ENCODE assay signal across 8 cellular contexts in the genomic region with DNA sequence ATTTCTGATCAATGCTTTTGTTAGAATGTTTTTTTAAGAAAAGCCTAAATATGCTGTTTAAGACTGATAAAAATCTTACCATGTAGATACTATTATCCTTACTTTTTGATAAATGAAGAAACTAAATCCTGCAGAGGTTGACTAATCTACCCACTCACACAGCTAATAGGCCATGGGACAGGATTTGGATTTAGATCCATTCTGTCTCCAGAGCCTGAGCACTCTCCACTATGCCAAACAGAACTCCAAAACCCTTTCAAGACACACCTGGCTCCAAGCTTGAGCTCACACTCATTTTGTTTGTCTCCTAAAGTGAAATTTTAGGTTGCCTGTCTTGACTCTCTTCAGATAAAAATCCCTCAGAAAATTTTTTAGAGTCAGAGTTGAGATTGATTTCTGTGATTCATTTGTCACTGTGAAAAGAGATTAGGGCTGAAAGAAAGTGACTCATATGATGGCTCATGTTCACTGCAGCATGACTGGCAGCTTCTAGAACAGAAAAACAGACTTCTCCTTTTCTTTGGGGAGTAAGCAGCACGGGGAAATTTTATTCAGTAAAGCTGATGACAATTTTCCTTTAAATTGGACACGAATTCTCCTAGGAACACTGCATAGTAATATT.
DNase-seq lines count a peak whose midpoint lies in the region; ATAC-seq and TF ChIP-seq lines count a peak whose summit lies in the region.

No MANE protein-coding gene starts in this region.

- peak overlapping the region; percentile 36 for H3K56ac ChIP-seq in mesendoderm (ENCODE audit: low read length)

- H3K4me3 ChIP-seq in SK-N-SH (ENCODE audit: low read depth in 2 of 2, low read length in 1 of 2) (no peak overlapping the region), mesendoderm (ENCODE audit: low read length) (no peak overlapping the region)

- TF ChIP-seq RAD21 in SK-N-SH (IDR thresholded peaks at IDR 0.05; ENCODE audit: low read length): no peak

- peak overlapping the region; percentile 39 for H3K18ac ChIP-seq in mesendoderm (ENCODE audit: low read length)

- intact Hi-C loops in activated T-helper 2 cell treated with anti-CD3 and anti-CD28 coated beads, Interferon-gamma antibody, Interleukin-2, Interleukin-4, amounts not matched to agents 10 μg/mL and 5 μg/mL and 100 μg/mL, durations not matched to agents 14 hours and 24 hours and 36 hours (cut with micrococcal nuclease): no loop called here

- H2AFZ ChIP-seq in SK-N-SH (ENCODE audit: low read depth): no peak overlapping the region

- no peaks in the 10 kb centered on the region for H3K36me3 ChIP-seq in SK-N-SH (replicated peaks in 1 of 2; ENCODE audit: control insufficient read depth in 1 of 2, insufficient read depth in 2 of 2, low read length in 1 of 2)
- no peaks in the 10 kb centered on the region for H3K36me3 ChIP-seq in mesendoderm (ENCODE audit: control insufficient read depth, insufficient read depth, low read length)

- H3K4me2 ChIP-seq in SK-N-SH (peak overlapping the region; percentile 26; the same call in 1 of the 2 replicates), mesendoderm (ENCODE audit: low read length) (no peak overlapping the region)

- H3K79me1 ChIP-seq in mesendoderm (ENCODE audit: low read length): no peaks in the 10 kb centered on the region

- H4K8ac ChIP-seq in mesendoderm (ENCODE audit: low read depth, low read length): peak overlapping the region; percentile 28

- no peaks in the 10 kb centered on the region for H3K9me3 ChIP-seq in SK-N-SH

- H4K20me1 ChIP-seq in SK-N-SH (ENCODE audit: insufficient read depth): no peaks in the 10 kb centered on the region

- no peaks in the 10 kb centered on the region for H3K79me2 ChIP-seq in SK-N-SH (ENCODE audit: insufficient read depth)
- H3K79me2 ChIP-seq in mesendoderm (ENCODE audit: control insufficient read depth, insufficient read depth, low read length): no peaks in the 10 kb centered on the region

- no peak overlapping the region for H3K23ac ChIP-seq in mesendoderm (ENCODE audit: low read length)

- H3K27ac Mint-ChIP-seq in activated naive CD4-positive, alpha-beta T cell treated with anti-CD3 and anti-CD28 coated beads, Interleukin-2, amount 50 U/mL, for 72 hours: no peak overlapping the region
- H3K27ac Mint-ChIP-seq in activated naive CD4-positive, alpha-beta T cell treated with anti-CD3 and anti-CD28 coated beads, Interleukin-2, amount 10 ng/mL, durations not matched to agents 7 days and 5 days: no peak overlapping the region
- H3K27ac Mint-ChIP-seq in activated T-helper 2 cell treated with anti-CD3 and anti-CD28 coated beads, Interferon-gamma antibody, Interleukin-2, Interleukin-4, amounts not matched to agents 10 μg/mL and 5 μg/mL and 100 μg/mL, durations not matched to agents 14 hours and 24 hours and 36 hours: no peak overlapping the region
- H3K27ac Mint-ChIP-seq in activated CD8-positive, alpha-beta memory T cell treated with anti-CD3 and anti-CD28 coated beads, Interleukin-2, amount 10 ng/mL, durations not matched to agents 7 days and 5 days: no peak overlapping the region

- peak overlapping the region; percentile 61 for H2BK5ac ChIP-seq in mesendoderm (ENCODE audit: low read length)

- no peaks in the 10 kb centered on the region for H3K36me3 Mint-ChIP-seq in activated naive CD4-positive, alpha-beta T cell treated with anti-CD3 and anti-CD28 coated beads, Interleukin-2, amount 50 U/mL, for 72 hours
- no peaks in the 10 kb centered on the region for H3K36me3 Mint-ChIP-seq in activated naive CD4-positive, alpha-beta T cell treated with anti-CD3 and anti-CD28 coated beads, Interleukin-2, amount 10 ng/mL, durations not matched to agents 7 days and 5 days
- no peaks in the 10 kb centered on the region for H3K36me3 Mint-ChIP-seq in activated T-helper 2 cell treated with anti-CD3 and anti-CD28 coated beads, Interferon-gamma antibody, Interleukin-2, Interleukin-4, amounts not matched to agents 10 μg/mL and 5 μg/mL and 100 μg/mL, durations not matched to agents 14 hours and 24 hours and 36 hours (ENCODE audit: low read depth)
- no peaks in the 10 kb centered on the region for H3K36me3 Mint-ChIP-seq in activated CD8-positive, alpha-beta memory T cell treated with anti-CD3 and anti-CD28 coated beads, Interleukin-2, amount 10 ng/mL, durations not matched to agents 7 days and 5 days

- H3K4me1 Mint-ChIP-seq in activated naive CD4-positive, alpha-beta T cell treated with anti-CD3 and anti-CD28 coated beads, Interleukin-2, amount 10 ng/mL, durations not matched to agents 7 days and 5 days: no peaks in the 10 kb centered on the region
- H3K4me1 Mint-ChIP-seq in activated T-helper 2 cell treated with anti-CD3 and anti-CD28 coated beads, Interferon-gamma antibody, Interleukin-2, Interleukin-4, amounts not matched to agents 10 μg/mL and 5 μg/mL and 100 μg/mL, durations not matched to agents 14 hours and 24 hours and 36 hours (ENCODE audit: low read depth): no peaks in the 10 kb centered on the region
- no peaks in the 10 kb centered on the region for H3K4me1 Mint-ChIP-seq in activated CD8-positive, alpha-beta memory T cell treated with anti-CD3 and anti-CD28 coated beads, Interleukin-2, amount 10 ng/mL, durations not matched to agents 7 days and 5 days

- no peaks in the 10 kb centered on the region for H3K27me3 Mint-ChIP-seq in activated naive CD4-positive, alpha-beta T cell treated with anti-CD3 and anti-CD28 coated beads, Interleukin-2, amount 10 ng/mL, durations not matched to agents 7 days and 5 days
- no peaks in the 10 kb centered on the region for H3K27me3 Mint-ChIP-seq in activated T-helper 2 cell treated with anti-CD3 and anti-CD28 coated beads, Interferon-gamma antibody, Interleukin-2, Interleukin-4, amounts not matched to agents 10 μg/mL and 5 μg/mL and 100 μg/mL, durations not matched to agents 14 hours and 24 hours and 36 hours (ENCODE audit: low read depth)
- H3K27me3 Mint-ChIP-seq in activated CD8-positive, alpha-beta memory T cell treated with anti-CD3 and anti-CD28 coated beads, Interleukin-2, amount 10 ng/mL, durations not matched to agents 7 days and 5 days: no peaks in the 10 kb centered on the region

- peaks cover 11% of the 10 kb centered on the region for H3F3A ChIP-seq in SK-N-SH (replicated peaks; ENCODE audit: insufficient read depth)

- no peak overlapping the region for H3K4ac ChIP-seq in mesendoderm (ENCODE audit: low read depth, low read length)

- 27% methylated on average over 2 of the region's 2 CpGs for WGBS in SK-N-SH (ENCODE audit: low lambda C conversion rate)
- no CpG with 5 or more reads among the region's 2 CpGs for WGBS in mesendoderm (ENCODE audit: extremely low coverage, insufficient coverage, low lambda C conversion rate)

- ATAC-seq in activated naive CD4-positive, alpha-beta T cell treated with anti-CD3 and anti-CD28 coated beads, Interleukin-2, amount 50 U/mL, for 72 hours: peak; percentile 20 to 57
- ATAC-seq in HG03135 (IDR thresholded peaks at IDR 0.05; ENCODE audit: unreplicated experiment): peak; percentile 63
- no peak for ATAC-seq in activated CD8-positive, alpha-beta memory T cell treated with anti-CD3 and anti-CD28 coated beads, Interleukin-2, amount 10 ng/mL, durations not matched to agents 7 days and 5 days

- no peak overlapping the region for H3K4me3 Mint-ChIP-seq in activated naive CD4-positive, alpha-beta T cell treated with anti-CD3 and anti-CD28 coated beads, Interleukin-2, amount 10 ng/mL, durations not matched to agents 7 days and 5 days
- no peak overlapping the region for H3K4me3 Mint-ChIP-seq in activated T-helper 2 cell treated with anti-CD3 and anti-CD28 coated beads, Interferon-gamma antibody, Interleukin-2, Interleukin-4, amounts not matched to agents 10 μg/mL and 5 μg/mL and 100 μg/mL, durations not matched to agents 14 hours and 24 hours and 36 hours (ENCODE audit: low read depth)
- no peak overlapping the region for H3K4me3 Mint-ChIP-seq in activated CD8-positive, alpha-beta memory T cell treated with anti-CD3 and anti-CD28 coated beads, Interleukin-2, amount 10 ng/mL, durations not matched to agents 7 days and 5 days

- no peak for TF ChIP-seq CTCF in SK-N-SH (IDR thresholded peaks at IDR 0.05)

- H2BK15ac ChIP-seq in mesendoderm (replicated peaks; ENCODE audit: low read depth): no peak overlapping the region

- no peak overlapping the region for H2BK120ac ChIP-seq in mesendoderm (ENCODE audit: low read depth, low read length)

- H3K27ac ChIP-seq in SK-N-SH (ENCODE audit: low read depth in 2 of 2, low read length in 1 of 2) (peak overlapping the region in 1 of 2 experiments; percentile 57; a peak in 3 of 4 replicates), mesendoderm (ENCODE audit: low read depth, low read length) (no peak overlapping the region)

- no peaks in the 10 kb centered on the region for H3K9me3 Mint-ChIP-seq in activated naive CD4-positive, alpha-beta T cell treated with anti-CD3 and anti-CD28 coated beads, Interleukin-2, amount 50 U/mL, for 72 hours
- no peaks in the 10 kb centered on the region for H3K9me3 Mint-ChIP-seq in activated naive CD4-positive, alpha-beta T cell treated with anti-CD3 and anti-CD28 coated beads, Interleukin-2, amount 10 ng/mL, durations not matched to agents 7 days and 5 days
- no peaks in the 10 kb centered on the region for H3K9me3 Mint-ChIP-seq in activated T-helper 2 cell treated with anti-CD3 and anti-CD28 coated beads, Interferon-gamma antibody, Interleukin-2, Interleukin-4, amounts not matched to agents 10 μg/mL and 5 μg/mL and 100 μg/mL, durations not matched to agents 14 hours and 24 hours and 36 hours
- H3K9me3 Mint-ChIP-seq in activated CD8-positive, alpha-beta memory T cell treated with anti-CD3 and anti-CD28 coated beads, Interleukin-2, amount 10 ng/mL, durations not matched to agents 7 days and 5 days (ENCODE audit: low read depth): no peaks in the 10 kb centered on the region

- CTCF ChIA-PET in activated naive CD4-positive, alpha-beta T cell treated with anti-CD3 and anti-CD28 coated beads, Interleukin-2, amount 10 ng/mL, durations not matched to agents 7 days and 5 days (lab: Charles Lee): no interaction called here
- CTCF ChIA-PET in SK-N-SH (lab: Yijun Ruan, JAX): interaction anchor here (3.5 kb wide), 2 partner anchors 255 to 606 kb away, joined by 20 to 68 read pairs; no protein-coding TSS in a partner anchor
- CTCF ChIA-PET in activated CD8-positive, alpha-beta memory T cell treated with anti-CD3 and anti-CD28 coated beads, Interleukin-2, amount 10 ng/mL, durations not matched to agents 7 days and 5 days (lab: Charles Lee): no interaction called here

- H3K4me1 ChIP-seq in SK-N-SH (ENCODE audit: control insufficient read depth in 1 of 2, insufficient read depth in 2 of 2, low read depth in 1 of 2, low read length in 1 of 2): peaks cover 6 to 22% of the 10 kb centered on the region in 2 experiments; a peak in 3 of 4 replicates
- H3K4me1 ChIP-seq in mesendoderm (ENCODE audit: control insufficient read depth, low read depth, low read length): no peaks in the 10 kb centered on the region

- no peaks in the 10 kb centered on the region for H3K9me2 ChIP-seq in SK-N-SH

- TF ChIP-seq EP300 in SK-N-SH (IDR thresholded peaks at IDR 0.05; ENCODE audit: borderline replicate concordance in 1 of 2, low read depth in 1 of 2, low read length in 1 of 2): no peak

- H3K9ac ChIP-seq in SK-N-SH (no peak overlapping the region; the same call in 1 of the 2 replicates), mesendoderm (ENCODE audit: low read length) (no peak overlapping the region)

- no peaks in the 10 kb centered on the region for H3K27me3 ChIP-seq in SK-N-SH (ENCODE audit: insufficient read depth)
- no peaks in the 10 kb centered on the region for H3K27me3 ChIP-seq in mesendoderm (ENCODE audit: insufficient read depth, low read length, poor library complexity)

- no peak overlapping the region for H2AK5ac ChIP-seq in mesendoderm (ENCODE audit: low read length)

- POLR2A ChIA-PET in SK-N-SH (lab: Yijun Ruan, JAX): no interaction called here

- no peak overlapping the region for H4K5ac ChIP-seq in mesendoderm (ENCODE audit: low read length)

- DNase-seq in activated naive CD4-positive, alpha-beta T cell treated with anti-CD3 and anti-CD28 coated beads, Interleukin-2, amount 50 U/mL, for 72 hours (ENCODE audit: low spot score in 2 of 2): no peak
- DNase-seq in activated naive CD4-positive, alpha-beta T cell treated with anti-CD3 and anti-CD28 coated beads, Interleukin-2, amount 10 ng/mL, durations not matched to agents 7 days and 5 days: no peak
- DNase-seq in SK-N-SH: no peak
- peak; percentile 45 for DNase-seq in mesendoderm
- no peak for DNase-seq in effector CD4-positive, alpha-beta T cell
- no peak for DNase-seq in activated T-helper 2 cell treated with anti-CD3 and anti-CD28 coated beads, Interferon-gamma antibody, Interleukin-2, Interleukin-4, amounts not matched to agents 10 μg/mL and 5 μg/mL and 100 μg/mL, durations not matched to agents 14 hours and 24 hours and 36 hours (ENCODE audit: low spot score)
- DNase-seq in activated CD8-positive, alpha-beta memory T cell treated with anti-CD3 and anti-CD28 coated beads, Interleukin-2, amount 10 ng/mL, durations not matched to agents 7 days and 5 days: no peak
